ENCODE assay signal across 9 cellular contexts in the genomic region with DNA sequence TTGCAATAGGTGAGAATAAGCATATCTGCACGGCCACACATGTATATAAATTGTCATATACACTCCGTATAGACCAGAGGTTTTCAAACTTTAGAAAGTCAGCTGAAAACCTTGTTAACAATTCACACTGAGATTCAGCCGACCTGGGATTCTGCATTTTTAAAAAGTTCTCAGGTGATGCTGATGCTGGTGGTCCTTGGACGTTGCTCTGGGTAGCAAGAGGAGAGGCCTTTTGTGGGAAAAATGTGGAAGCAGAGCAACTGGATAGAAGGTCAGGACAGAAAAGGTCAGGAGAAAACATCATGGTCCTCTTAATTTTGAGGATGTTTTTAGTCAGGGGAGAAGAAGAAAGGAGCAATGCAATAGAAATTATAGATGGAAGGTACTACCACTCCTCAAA. TPM values are rescaled to one million over a fixed set of nuclear protein-coding genes. Genes with fewer than 3 reads are reported as not detected.
"Had no signal": no experiment of that assay in that cellular context is flagged by ENCODE, and none has a peak within 500 bp of the region (broad histone marks: within the 10 kb centered on the region; RNA-seq: fewer than 3 reads in every experiment).

No MANE protein-coding gene starts in this region.

RNA-seq across cellular contexts. Expression of a gene that starts 52.9 kb away (rescaled TPM):
- total RNA-seq: temporal lobe, thoracic aorta, transverse colon, upper lobe of left lung, ureter, urinary bladder, uterus, vagina had no signal
- polyA plus RNA-seq: stomach, urinary bladder had no signal
